In genomic region chr19:3266092-3266693, GRCh38 we compare ENCODE assay signal across 1 cellular context.
TF ChIP-seq lines count a peak whose summit lies in the region.

No MANE protein-coding gene starts in this region.

TF ChIP-seq in neural cell, 6 proteins besides CTCF, POLR2A, EP300 and RAD21 (continued from another document):
- no peak for TF ChIP-seq REST (IDR thresholded peaks at IDR 0.05; ENCODE audit: borderline replicate concordance)
- no peak for TF ChIP-seq TAF1 (IDR thresholded peaks at IDR 0.05; ENCODE audit: low read depth)
- no peak for TF ChIP-seq EZH2 (IDR thresholded peaks at IDR 0.05; ENCODE audit: borderline replicate concordance, insufficient read depth, low read length, poor library complexity, severe bottlenecking)
- TF ChIP-seq SMC3 (conservative IDR thresholded peaks at IDR 0.05; ENCODE audit: poor library complexity) = no peak
- no peak for TF ChIP-seq POLR2AphosphoS5 (IDR thresholded peaks at IDR 0.05)
